In the genomic region with DNA sequence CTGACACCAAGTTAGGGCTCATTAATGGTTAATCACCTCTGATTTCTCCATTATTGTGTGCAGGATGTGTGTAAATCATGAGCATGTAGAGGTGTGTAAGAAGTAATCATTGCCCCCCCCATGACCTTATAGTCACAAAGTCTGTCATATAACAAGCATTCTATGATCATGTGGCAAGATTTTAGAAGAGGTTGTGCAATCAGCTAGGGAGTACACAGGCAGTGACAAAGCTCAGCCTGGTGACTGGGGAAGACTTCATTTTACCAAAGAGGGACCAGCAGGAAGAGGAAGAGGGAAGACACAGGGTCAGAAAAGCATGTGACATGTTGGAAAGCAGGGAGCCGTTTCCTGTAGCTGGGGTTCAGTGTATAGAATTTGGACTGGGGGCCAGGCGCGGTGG, we compare ENCODE assay signal across 21 cellular contexts.
"Had no signal": no experiment of that assay in that cellular context is flagged by ENCODE, and none has a peak within 500 bp of the region (broad histone marks: within the 10 kb centered on the region; RNA-seq: fewer than 3 reads in every experiment).

No MANE protein-coding gene starts in this region.

- ATAC-seq: esophagus mucosa; foreskin keratinocyte; gastroesophageal sphincter; heart left ventricle; left lung; mucosa of descending colon; natural killer cell treated with Interleukin-12 subunit alpha and Interleukin-12 subunit beta and Interleukin-15 and Interleukin-18, amount 100 ng/mL, for 72 hours; sciatic nerve; stimulated activated naive CD8-positive, alpha-beta T cell treated with anti-CD3 and anti-CD28 coated beads, Interleukin-15, amount 100 ng/mL, for 72 hours had no signal

- DNase-seq: dorsolateral prefrontal cortex; effector CD4-positive, alpha-beta T cell; foreskin keratinocyte; heart left ventricle; kidney; left lung; mesenchymal stem cell; mucosa of descending colon; naive B cell; stimulated activated CD4-positive, alpha-beta T cell treated with anti-CD3 and anti-CD28 coated beads, Interleukin-12 subunit alpha, Interleukin-12 subunit beta, amount 100 ng/mL, for 4 hours; stimulated activated CD4-positive, alpha-beta T cell treated with anti-CD3 and anti-CD28 coated beads, Interleukin-1b, Interleukin-23, amount 100 ng/mL, for 48 hours; stimulated activated CD4-positive, alpha-beta T cell treated with anti-CD3 and anti-CD28 coated beads, Interleukin-4, amount 100 ng/mL, for 1 hour; stimulated activated CD8-positive, alpha-beta memory T cell treated with anti-CD3 and anti-CD28 coated beads, Interleukin-4, amount 100 ng/mL, for 48 hours; stimulated activated naive CD4-positive, alpha-beta T cell; stimulated activated naive CD8-positive, alpha-beta T cell treated with anti-CD3 and anti-CD28 coated beads, Interleukin-15, amount 100 ng/mL, for 72 hours; thyroid gland; trophoblast cell had no signal

- FAIRE-seq: kidney had no signal
